ENCODE assay signal across 8 cellular contexts in genomic region chr4:151788021-151788420, GRCh38.
"Had no signal": no experiment of that assay in that cellular context is flagged by ENCODE, and none has a peak within 500 bp of the region (broad histone marks: within the 10 kb centered on the region; RNA-seq: fewer than 3 reads in every experiment).

No MANE protein-coding gene starts in this region.

- ATAC-seq: GM23338, HCT116, K562 had no signal

- H3K9me3 ChIP-seq: HAP-1 had no signal

- H3K36me3 ChIP-seq: HAP-1 had no signal

- H3K4me3 ChIP-seq: GM23338, HAP-1, K562 had no signal

- DNase-seq: H7, HFFc6, IMR-90, KG1 had no signal
